1 cellular context compared by ENCODE assay signal in the genomic region with DNA sequence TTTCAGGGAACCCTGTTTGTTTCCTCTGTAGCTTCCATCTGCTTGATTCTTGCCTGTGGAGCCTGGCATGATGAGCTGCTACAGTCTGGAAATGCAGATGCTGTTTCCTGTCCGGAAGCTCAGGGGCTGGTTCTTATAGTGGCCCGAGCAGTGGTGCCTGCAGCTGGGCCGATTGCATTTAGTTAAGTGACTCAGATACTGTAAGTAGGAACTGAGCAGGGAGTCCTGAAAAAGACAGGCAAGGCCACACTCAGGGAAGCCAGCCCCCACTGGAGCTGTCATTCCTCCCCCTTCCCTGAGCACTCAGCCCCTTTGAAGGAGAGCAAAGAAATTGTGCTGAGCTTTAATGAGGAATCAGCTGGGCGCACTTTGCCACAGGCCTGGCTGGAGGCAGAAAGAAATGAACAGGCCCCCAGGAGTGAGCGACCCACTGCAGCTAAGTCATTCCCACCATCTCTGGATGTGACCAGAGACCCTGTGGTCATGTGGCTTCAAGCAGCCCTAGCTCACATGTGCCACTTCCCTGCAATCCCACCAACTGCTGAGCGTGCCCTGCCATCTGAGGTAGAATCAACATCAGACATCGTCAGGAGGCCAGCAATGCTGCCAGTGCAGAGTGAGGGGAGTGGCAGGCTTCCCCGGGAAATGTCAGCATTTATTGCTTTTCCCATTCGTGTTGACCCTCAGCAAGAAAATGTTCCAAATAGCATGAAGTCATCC.
TF ChIP-seq lines count a peak whose summit lies in the region.

No MANE protein-coding gene starts in this region.

TF ChIP-seq in H1, 55 proteins besides CTCF, POLR2A, EP300 and RAD21:
- TF ChIP-seq RXRA (IDR thresholded peaks at IDR 0.05; ENCODE audit: insufficient read depth, low read depth, low read length): no peak
- TF ChIP-seq, protein P1, sequence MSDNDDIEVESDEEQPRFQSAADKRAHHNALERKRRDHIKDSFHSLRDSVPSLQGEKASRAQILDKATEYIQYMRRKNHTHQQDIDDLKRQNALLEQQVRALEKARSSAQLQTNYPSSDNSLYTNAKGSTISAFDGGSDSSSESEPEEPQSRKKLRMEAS (IDR thresholded peaks at IDR 0.05): peak; percentile 40; the same call in 1 of the 2 replicates
- no peak for TF ChIP-seq HDAC2 (IDR thresholded peaks at IDR 0.05; ENCODE audit: borderline replicate concordance in 1 of 2, low read depth in 2 of 2, low read length in 2 of 2)
- no peak for TF ChIP-seq TCF12 (IDR thresholded peaks at IDR 0.05; ENCODE audit: low read depth, low read length)
- TF ChIP-seq, protein P2, sequence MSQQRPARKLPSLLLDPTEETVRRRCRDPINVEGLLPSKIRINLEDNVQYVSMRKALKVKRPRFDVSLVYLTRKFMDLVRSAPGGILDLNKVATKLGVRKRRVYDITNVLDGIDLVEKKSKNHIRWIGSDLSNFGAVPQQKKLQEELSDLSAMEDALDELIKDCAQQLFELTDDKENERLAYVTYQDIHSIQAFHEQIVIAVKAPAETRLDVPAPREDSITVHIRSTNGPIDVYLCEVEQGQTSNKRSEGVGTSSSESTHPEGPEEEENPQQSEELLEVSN (IDR thresholded peaks at IDR 0.05): peak; percentile 66
